In genomic region chr6:109978174-109979032, GRCh38 we compare ENCODE assay signal across 8 cellular contexts. TPM values are rescaled to one million over a fixed set of nuclear protein-coding genes. Genes with fewer than 3 reads are reported as not detected.
DNase-seq lines count a peak whose midpoint lies in the region; ATAC-seq and TF ChIP-seq lines count a peak whose summit lies in the region.

GPR6 (plus strand) TSS chr6:109978311; CDS start chr6:109979113, 802 bp downstream.

- H3K27me3 Mint-ChIP-seq in T-cell: peaks cover 56 to 63% of the 10 kb centered on the region in 2 donors

- H3K9me3 Mint-ChIP-seq in T-cell: no peaks in the 10 kb centered on the region

- no peak for TF ChIP-seq POLR2A in NB4 (IDR thresholded peaks at IDR 0.05; ENCODE audit: extremely low read depth, insufficient read length)

- H3K4me3 ChIP-seq in GM06990 (replicated peaks; ENCODE audit: low read depth, low read length): no peak within 1 kb of the TSS
- H3K4me3 ChIP-seq in NB4 (ENCODE audit: low read depth, low read length): no peak within 1 kb of the TSS

- no peak for TF ChIP-seq CTCF in GM06990 (IDR thresholded peaks at IDR 0.05; ENCODE audit: insufficient read depth, low read length, poor library complexity, severe bottlenecking)
- TF ChIP-seq CTCF in NB4 (IDR thresholded peaks at IDR 0.05; ENCODE audit: low read depth, low read length): no peak

- H3K36me3 ChIP-seq in GM06990 (ENCODE audit: control insufficient read depth, insufficient read depth, low read length): no peaks in the 10 kb centered on the region

- no peaks in the 10 kb centered on the region for H3K27me3 ChIP-seq in GM06990 (replicated peaks; ENCODE audit: control insufficient read depth, insufficient read depth, low read length)

- ATAC-seq in T-cell (replicated peaks in 1 of 4) (no peak), GM19395 (IDR thresholded peaks at IDR 0.05; ENCODE audit: unreplicated experiment) (no peak)

- POLR2A ChIA-PET in T-cell (lab: Charles Lee): no interaction called here

- H3K27ac Mint-ChIP-seq in T-cell: no peak within 1 kb of the TSS

- H3K27ac ChIP-seq in caudate nucleus (ENCODE audit: low read depth, low read length): peak within 1 kb of the TSS; percentile 67

- H3K4me3 Mint-ChIP-seq in T-cell: no peak within 1 kb of the TSS

- no peaks in the 10 kb centered on the region for H3K36me3 Mint-ChIP-seq in T-cell

- CTCF ChIA-PET in T-cell (lab: Charles Lee): no interaction called here

- DNase-seq in GM06990 (ENCODE audit: extremely low read depth, insufficient read length) (peak; percentile 9), NB4 (ENCODE audit: low read depth) (peak; percentile 53), T-cell (peak in 24 of 34 experiments; percentile 0 to 34 (median 14)), caudate nucleus (lab: John Stamatoyannopoulos, UW) (peak in 48 of 61 donors; percentile 3 to 89 (median 56)), left kidney (ENCODE audit: low read depth, low spot score) (peak; percentile 97), cortex of kidney (lab: John Stamatoyannopoulos, UW) (no peak)
- peak; percentile 4 for DNase-seq in stimulated activated CD8-positive, alpha-beta memory T cell treated with anti-CD3 and anti-CD28 coated beads, Interleukin-15, amount 100 ng/mL, for 1 hour (ENCODE audit: low read depth)

- no peaks in the 10 kb centered on the region for H3K4me1 Mint-ChIP-seq in T-cell

RNA-seq across cellular contexts. Expression of gene GPR6, which starts in this region (rescaled TPM):
- not detected for total RNA-seq in T-cell

Comparison
In these comparisons a context has a peak if more than half of its experiments do, and no peak if none do; other contexts are left out.
1. Peak in DNase-seq in T-cell; RNA of the gene not detected or under 1 TPM.